Comparison of ENCODE assay signal across 1 cellular context in the genomic region with DNA sequence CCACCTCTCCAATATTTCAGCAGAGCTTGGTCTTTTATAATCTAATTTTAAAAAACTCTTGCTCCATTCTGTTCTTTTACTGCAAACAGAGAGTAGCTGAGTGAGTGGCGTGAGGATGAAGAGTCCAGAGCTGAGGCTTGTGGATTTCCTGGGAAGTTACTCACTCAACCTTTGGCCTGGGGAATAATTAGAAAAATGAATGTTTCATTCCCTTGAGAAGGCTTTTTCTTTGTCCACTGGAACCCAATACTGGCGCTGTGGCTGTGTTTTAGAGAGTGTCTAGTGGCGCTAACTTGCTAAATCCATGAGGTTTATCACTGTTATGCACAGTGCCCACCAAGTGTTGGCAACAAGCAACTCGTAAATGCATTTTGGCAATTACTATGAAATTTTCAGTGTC.
TF ChIP-seq lines count a peak whose summit lies in the region.

No MANE protein-coding gene starts in this region.

TF ChIP-seq in GM23338, 12 proteins besides CTCF, POLR2A, EP300 and RAD21 (continued from another document):
- TF ChIP-seq, protein P1, sequence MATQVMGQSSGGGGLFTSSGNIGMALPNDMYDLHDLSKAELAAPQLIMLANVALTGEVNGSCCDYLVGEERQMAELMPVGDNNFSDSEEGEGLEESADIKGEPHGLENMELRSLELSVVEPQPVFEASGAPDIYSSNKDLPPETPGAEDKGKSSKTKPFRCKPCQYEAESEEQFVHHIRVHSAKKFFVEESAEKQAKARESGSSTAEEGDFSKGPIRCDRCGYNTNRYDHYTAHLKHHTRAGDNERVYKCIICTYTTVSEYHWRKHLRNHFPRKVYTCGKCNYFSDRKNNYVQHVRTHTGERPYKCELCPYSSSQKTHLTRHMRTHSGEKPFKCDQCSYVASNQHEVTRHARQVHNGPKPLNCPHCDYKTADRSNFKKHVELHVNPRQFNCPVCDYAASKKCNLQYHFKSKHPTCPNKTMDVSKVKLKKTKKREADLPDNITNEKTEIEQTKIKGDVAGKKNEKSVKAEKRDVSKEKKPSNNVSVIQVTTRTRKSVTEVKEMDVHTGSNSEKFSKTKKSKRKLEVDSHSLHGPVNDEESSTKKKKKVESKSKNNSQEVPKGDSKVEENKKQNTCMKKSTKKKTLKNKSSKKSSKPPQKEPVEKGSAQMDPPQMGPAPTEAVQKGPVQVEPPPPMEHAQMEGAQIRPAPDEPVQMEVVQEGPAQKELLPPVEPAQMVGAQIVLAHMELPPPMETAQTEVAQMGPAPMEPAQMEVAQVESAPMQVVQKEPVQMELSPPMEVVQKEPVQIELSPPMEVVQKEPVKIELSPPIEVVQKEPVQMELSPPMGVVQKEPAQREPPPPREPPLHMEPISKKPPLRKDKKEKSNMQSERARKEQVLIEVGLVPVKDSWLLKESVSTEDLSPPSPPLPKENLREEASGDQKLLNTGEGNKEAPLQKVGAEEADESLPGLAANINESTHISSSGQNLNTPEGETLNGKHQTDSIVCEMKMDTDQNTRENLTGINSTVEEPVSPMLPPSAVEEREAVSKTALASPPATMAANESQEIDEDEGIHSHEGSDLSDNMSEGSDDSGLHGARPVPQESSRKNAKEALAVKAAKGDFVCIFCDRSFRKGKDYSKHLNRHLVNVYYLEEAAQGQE (IDR thresholded peaks at IDR 0.05; ENCODE audit: unreplicated experiment) = no peak
- no peak for TF ChIP-seq JUNB (IDR thresholded peaks at IDR 0.05; ENCODE audit: unreplicated experiment)
- TF ChIP-seq, protein P2, sequence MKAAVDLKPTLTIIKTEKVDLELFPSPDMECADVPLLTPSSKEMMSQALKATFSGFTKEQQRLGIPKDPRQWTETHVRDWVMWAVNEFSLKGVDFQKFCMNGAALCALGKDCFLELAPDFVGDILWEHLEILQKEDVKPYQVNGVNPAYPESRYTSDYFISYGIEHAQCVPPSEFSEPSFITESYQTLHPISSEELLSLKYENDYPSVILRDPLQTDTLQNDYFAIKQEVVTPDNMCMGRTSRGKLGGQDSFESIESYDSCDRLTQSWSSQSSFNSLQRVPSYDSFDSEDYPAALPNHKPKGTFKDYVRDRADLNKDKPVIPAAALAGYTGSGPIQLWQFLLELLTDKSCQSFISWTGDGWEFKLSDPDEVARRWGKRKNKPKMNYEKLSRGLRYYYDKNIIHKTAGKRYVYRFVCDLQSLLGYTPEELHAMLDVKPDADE (IDR thresholded peaks at IDR 0.05) = no peak
- no peak for TF ChIP-seq STAT1 (IDR thresholded peaks at IDR 0.05; ENCODE audit: unreplicated experiment)
- no peak for TF ChIP-seq POLR2AphosphoS5 (IDR thresholded peaks at IDR 0.05; ENCODE audit: low read depth)
- TF ChIP-seq NANOG (IDR thresholded peaks at IDR 0.05; ENCODE audit: borderline replicate concordance) = no peak
- TF ChIP-seq EZH2 (IDR thresholded peaks at IDR 0.05; ENCODE audit: low read depth, unreplicated experiment) = no peak
TF ChIP-seq in GM23338: peak in this region for 0.
